ENCODE assay signal across 28 cellular contexts in genomic region chr4:64409300-64409699, GRCh38. TPM values are rescaled to one million over a fixed set of nuclear protein-coding genes. Genes with fewer than 3 reads are reported as not detected.
"Had no signal": no experiment of that assay in that cellular context is flagged by ENCODE, and none has a peak within 500 bp of the region (broad histone marks: within the 10 kb centered on the region; RNA-seq: fewer than 3 reads in every experiment).

A gene with protein sequence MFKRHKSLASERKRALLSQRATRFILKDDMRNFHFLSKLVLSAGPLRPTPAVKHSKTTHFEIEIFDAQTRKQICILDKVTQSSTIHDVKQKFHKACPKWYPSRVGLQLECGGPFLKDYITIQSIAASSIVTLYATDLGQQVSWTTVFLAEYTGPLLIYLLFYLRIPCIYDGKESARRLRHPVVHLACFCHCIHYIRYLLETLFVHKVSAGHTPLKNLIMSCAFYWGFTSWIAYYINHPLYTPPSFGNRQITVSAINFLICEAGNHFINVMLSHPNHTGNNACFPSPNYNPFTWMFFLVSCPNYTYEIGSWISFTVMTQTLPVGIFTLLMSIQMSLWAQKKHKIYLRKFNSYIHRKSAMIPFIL (minus strand): TSS chr4:64409450. CDS start chr4:64409351, 99 bp downstream.

- H3K4me3 ChIP-seq: adrenal gland, breast epithelium, Peyer's patch had no signal

- H3K27ac ChIP-seq: adrenal gland, breast epithelium, Peyer's patch, RWPE1 had no signal

- H3K36me3 ChIP-seq: adrenal gland, breast epithelium, Peyer's patch had no signal

- ATAC-seq: activated CD4-positive, CD25-positive, alpha-beta regulatory T cell treated with anti-CD3 and anti-CD28 coated beads, Interleukin-2, amount 50 U/mL, for 24 hours; activated CD8-positive, alpha-beta T cell treated with anti-CD3 and anti-CD28 coated beads, Interleukin-2, amount 10 ng/mL, durations not matched to agents 7 days and 5 days had no signal

- H3K9me3 ChIP-seq: adrenal gland, breast epithelium, Peyer's patch had no signal

- DNase-seq: activated CD4-positive, alpha-beta T cell treated with anti-CD3 and anti-CD28 coated beads for 4 hours; activated CD4-positive, alpha-beta T cell treated with anti-CD3 and anti-CD28 coated beads, Interleukin-2, amount 50 U/mL, for 4 hours; activated CD8-positive, alpha-beta memory T cell treated with anti-CD3 and anti-CD28 coated beads, Interleukin-2, amount 50 U/mL, for 48 hours; activated CD8-positive, alpha-beta T cell treated with anti-CD3 and anti-CD28 coated beads, Interleukin-2, amount 10 ng/mL, durations not matched to agents 7 days and 5 days; activated naive CD4-positive, alpha-beta T cell treated with anti-CD3 and anti-CD28 coated beads, Interleukin-2, amount 50 U/mL, for 16 hours; activated naive CD8-positive, alpha-beta T cell treated with anti-CD3 and anti-CD28 coated beads, Interleukin-2, amount 10 ng/mL, durations not matched to agents 7 days and 5 days; activated T-cell treated with anti-CD3 and anti-CD28 coated beads, Interleukin-2, amount 50 U/mL, for 1 hour; adrenal gland; anterior cingulate cortex; KG1; NCI-H1092; NCI-H1417; NCI-H1930; NCI-H2171; NCI-H2227 treated with DMSO at 0.1 percent for 48 hours; NCI-H446 treated with DMSO at 0.1 percent for 48 hours; NCI-H524 treated with DMSO at 0.1 percent for 48 hours; NCI-H748 treated with DMSO at 0.1 percent for 48 hours; OCI-M1; Peyer's patch; SHP77 treated with DMSO at 0.1 percent for 48 hours had no signal

- H3K4me1 ChIP-seq: adrenal gland, breast epithelium, Peyer's patch had no signal

- H3K27me3 ChIP-seq: adrenal gland, breast epithelium, Peyer's patch had no signal

RNA-seq across cellular contexts. Expression of the gene that starts here (rescaled TPM):
- total RNA-seq: activated CD8-positive, alpha-beta T cell treated with anti-CD3 and anti-CD28 coated beads, Interleukin-2, amount 10 ng/mL, durations not matched to agents 7 days and 5 days; activated naive CD8-positive, alpha-beta T cell treated with anti-CD3 and anti-CD28 coated beads, Interleukin-2, amount 10 ng/mL, durations not matched to agents 7 days and 5 days; breast epithelium; LHCN-M2; M059J; Peyer's patch; SK-MEL-5 had no signal
- polyA plus RNA-seq: IgD-negative memory B cell had no signal
